1 cellular context compared by ENCODE assay signal in the genomic region with DNA sequence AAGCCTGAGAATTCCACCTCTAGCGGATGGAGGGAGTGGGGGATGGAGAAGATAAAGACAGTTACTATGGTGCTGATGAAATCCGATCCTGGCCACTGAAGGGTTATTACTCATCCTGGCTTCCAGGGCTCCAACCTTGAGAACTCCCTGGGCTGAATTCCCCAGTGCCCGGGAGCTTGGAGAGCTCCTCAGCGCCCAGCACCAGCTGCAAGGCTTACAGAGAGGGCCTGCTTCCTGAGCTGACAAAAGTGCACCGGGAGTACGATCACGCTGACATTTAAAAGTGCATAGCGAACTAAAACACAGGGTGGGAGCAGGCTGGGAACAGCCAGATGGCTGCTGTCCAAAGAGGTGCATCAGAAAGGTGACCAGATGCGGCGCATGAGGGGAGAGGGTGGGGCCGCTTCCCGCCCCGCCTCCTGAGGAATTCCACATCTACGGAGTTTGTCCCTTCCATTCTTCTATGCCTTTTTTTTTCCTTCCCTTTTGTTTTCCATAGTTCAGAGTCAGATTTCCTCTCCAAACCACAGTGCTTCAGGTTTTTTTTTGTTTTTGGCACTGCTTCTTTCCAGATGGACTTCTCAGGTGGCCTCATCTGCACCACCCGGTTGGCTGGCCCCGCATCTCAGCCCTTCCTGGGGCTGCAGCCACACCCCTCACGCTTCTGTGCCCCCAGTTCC.
TF ChIP-seq lines count a peak whose summit lies in the region.

No MANE protein-coding gene starts in this region.

TF ChIP-seq in HepG2, 621 proteins besides CTCF, POLR2A, EP300 and RAD21 (continued from another document and continues in another):
- TF ChIP-seq, protein P1, sequence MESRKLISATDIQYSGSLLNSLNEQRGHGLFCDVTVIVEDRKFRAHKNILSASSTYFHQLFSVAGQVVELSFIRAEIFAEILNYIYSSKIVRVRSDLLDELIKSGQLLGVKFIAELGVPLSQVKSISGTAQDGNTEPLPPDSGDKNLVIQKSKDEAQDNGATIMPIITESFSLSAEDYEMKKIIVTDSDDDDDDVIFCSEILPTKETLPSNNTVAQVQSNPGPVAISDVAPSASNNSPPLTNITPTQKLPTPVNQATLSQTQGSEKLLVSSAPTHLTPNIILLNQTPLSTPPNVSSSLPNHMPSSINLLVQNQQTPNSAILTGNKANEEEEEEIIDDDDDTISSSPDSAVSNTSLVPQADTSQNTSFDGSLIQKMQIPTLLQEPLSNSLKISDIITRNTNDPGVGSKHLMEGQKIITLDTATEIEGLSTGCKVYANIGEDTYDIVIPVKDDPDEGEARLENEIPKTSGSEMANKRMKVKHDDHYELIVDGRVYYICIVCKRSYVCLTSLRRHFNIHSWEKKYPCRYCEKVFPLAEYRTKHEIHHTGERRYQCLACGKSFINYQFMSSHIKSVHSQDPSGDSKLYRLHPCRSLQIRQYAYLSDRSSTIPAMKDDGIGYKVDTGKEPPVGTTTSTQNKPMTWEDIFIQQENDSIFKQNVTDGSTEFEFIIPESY (CRISPR knock-in tag; IDR thresholded peaks at IDR 0.05): no peak
- no peak for TF ChIP-seq ZNF605 (CRISPR knock-in tag; IDR thresholded peaks at IDR 0.05)
- TF ChIP-seq, protein P2, sequence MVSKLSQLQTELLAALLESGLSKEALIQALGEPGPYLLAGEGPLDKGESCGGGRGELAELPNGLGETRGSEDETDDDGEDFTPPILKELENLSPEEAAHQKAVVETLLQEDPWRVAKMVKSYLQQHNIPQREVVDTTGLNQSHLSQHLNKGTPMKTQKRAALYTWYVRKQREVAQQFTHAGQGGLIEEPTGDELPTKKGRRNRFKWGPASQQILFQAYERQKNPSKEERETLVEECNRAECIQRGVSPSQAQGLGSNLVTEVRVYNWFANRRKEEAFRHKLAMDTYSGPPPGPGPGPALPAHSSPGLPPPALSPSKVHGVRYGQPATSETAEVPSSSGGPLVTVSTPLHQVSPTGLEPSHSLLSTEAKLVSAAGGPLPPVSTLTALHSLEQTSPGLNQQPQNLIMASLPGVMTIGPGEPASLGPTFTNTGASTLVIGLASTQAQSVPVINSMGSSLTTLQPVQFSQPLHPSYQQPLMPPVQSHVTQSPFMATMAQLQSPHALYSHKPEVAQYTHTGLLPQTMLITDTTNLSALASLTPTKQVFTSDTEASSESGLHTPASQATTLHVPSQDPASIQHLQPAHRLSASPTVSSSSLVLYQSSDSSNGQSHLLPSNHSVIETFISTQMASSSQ (IDR thresholded peaks at IDR 0.05; ENCODE audit: low read depth): no peak
- TF ChIP-seq, protein P2 (CRISPR knock-in tag; IDR thresholded peaks at IDR 0.05; ENCODE audit: borderline replicate concordance): no peak
- no peak for TF ChIP-seq WIZ (CRISPR knock-in tag; IDR thresholded peaks at IDR 0.05)
- TF ChIP-seq, protein P3, sequence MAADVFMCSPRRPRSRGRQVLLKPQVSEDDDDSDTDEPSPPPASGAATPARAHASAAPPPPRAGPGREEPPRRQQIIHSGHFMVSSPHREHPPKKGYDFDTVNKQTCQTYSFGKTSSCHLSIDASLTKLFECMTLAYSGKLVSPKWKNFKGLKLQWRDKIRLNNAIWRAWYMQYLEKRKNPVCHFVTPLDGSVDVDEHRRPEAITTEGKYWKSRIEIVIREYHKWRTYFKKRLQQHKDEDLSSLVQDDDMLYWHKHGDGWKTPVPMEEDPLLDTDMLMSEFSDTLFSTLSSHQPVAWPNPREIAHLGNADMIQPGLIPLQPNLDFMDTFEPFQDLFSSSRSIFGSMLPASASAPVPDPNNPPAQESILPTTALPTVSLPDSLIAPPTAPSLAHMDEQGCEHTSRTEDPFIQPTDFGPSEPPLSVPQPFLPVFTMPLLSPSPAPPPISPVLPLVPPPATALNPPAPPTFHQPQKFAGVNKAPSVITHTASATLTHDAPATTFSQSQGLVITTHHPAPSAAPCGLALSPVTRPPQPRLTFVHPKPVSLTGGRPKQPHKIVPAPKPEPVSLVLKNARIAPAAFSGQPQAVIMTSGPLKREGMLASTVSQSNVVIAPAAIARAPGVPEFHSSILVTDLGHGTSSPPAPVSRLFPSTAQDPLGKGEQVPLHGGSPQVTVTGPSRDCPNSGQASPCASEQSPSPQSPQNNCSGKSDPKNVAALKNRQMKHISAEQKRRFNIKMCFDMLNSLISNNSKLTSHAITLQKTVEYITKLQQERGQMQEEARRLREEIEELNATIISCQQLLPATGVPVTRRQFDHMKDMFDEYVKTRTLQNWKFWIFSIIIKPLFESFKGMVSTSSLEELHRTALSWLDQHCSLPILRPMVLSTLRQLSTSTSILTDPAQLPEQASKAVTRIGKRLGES (CRISPR knock-in tag; IDR thresholded peaks at IDR 0.05; ENCODE audit: borderline replicate concordance): no peak
- TF ChIP-seq, protein P4, sequence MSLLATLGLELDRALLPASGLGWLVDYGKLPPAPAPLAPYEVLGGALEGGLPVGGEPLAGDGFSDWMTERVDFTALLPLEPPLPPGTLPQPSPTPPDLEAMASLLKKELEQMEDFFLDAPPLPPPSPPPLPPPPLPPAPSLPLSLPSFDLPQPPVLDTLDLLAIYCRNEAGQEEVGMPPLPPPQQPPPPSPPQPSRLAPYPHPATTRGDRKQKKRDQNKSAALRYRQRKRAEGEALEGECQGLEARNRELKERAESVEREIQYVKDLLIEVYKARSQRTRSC (CRISPR knock-in tag; IDR thresholded peaks at IDR 0.05; ENCODE audit: low read depth): no peak
- no peak for TF ChIP-seq KLF6 (CRISPR knock-in tag; IDR thresholded peaks at IDR 0.05)
- TF ChIP-seq, protein P5, sequence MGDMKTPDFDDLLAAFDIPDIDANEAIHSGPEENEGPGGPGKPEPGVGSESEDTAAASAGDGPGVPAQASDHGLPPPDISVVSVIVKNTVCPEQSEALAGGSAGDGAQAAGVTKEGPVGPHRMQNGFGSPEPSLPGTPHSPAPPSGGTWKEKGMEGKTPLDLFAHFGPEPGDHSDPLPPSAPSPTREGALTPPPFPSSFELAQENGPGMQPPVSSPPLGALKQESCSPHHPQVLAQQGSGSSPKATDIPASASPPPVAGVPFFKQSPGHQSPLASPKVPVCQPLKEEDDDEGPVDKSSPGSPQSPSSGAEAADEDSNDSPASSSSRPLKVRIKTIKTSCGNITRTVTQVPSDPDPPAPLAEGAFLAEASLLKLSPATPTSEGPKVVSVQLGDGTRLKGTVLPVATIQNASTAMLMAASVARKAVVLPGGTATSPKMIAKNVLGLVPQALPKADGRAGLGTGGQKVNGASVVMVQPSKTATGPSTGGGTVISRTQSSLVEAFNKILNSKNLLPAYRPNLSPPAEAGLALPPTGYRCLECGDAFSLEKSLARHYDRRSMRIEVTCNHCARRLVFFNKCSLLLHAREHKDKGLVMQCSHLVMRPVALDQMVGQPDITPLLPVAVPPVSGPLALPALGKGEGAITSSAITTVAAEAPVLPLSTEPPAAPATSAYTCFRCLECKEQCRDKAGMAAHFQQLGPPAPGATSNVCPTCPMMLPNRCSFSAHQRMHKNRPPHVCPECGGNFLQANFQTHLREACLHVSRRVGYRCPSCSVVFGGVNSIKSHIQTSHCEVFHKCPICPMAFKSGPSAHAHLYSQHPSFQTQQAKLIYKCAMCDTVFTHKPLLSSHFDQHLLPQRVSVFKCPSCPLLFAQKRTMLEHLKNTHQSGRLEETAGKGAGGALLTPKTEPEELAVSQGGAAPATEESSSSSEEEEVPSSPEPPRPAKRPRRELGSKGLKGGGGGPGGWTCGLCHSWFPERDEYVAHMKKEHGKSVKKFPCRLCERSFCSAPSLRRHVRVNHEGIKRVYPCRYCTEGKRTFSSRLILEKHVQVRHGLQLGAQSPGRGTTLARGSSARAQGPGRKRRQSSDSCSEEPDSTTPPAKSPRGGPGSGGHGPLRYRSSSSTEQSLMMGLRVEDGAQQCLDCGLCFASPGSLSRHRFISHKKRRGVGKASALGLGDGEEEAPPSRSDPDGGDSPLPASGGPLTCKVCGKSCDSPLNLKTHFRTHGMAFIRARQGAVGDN (CRISPR knock-in tag; IDR thresholded peaks at IDR 0.05): peak; percentile 46
- TF ChIP-seq, protein P6, sequence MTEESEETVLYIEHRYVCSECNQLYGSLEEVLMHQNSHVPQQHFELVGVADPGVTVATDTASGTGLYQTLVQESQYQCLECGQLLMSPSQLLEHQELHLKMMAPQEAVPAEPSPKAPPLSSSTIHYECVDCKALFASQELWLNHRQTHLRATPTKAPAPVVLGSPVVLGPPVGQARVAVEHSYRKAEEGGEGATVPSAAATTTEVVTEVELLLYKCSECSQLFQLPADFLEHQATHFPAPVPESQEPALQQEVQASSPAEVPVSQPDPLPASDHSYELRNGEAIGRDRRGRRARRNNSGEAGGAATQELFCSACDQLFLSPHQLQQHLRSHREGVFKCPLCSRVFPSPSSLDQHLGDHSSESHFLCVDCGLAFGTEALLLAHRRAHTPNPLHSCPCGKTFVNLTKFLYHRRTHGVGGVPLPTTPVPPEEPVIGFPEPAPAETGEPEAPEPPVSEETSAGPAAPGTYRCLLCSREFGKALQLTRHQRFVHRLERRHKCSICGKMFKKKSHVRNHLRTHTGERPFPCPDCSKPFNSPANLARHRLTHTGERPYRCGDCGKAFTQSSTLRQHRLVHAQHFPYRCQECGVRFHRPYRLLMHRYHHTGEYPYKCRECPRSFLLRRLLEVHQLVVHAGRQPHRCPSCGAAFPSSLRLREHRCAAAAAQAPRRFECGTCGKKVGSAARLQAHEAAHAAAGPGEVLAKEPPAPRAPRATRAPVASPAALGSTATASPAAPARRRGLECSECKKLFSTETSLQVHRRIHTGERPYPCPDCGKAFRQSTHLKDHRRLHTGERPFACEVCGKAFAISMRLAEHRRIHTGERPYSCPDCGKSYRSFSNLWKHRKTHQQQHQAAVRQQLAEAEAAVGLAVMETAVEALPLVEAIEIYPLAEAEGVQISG (CRISPR knock-in tag; IDR thresholded peaks at IDR 0.05): no peak
- TF ChIP-seq PRMT3 (CRISPR knock-in tag; IDR thresholded peaks at IDR 0.05; ENCODE audit: borderline replicate concordance, low read depth): no peak
- TF ChIP-seq ZSCAN30 (CRISPR knock-in tag; IDR thresholded peaks at IDR 0.05): no peak
- TF ChIP-seq ZNF790 (CRISPR knock-in tag; IDR thresholded peaks at IDR 0.05; ENCODE audit: borderline replicate concordance): no peak
- no peak for TF ChIP-seq ZKSCAN1 (IDR thresholded peaks at IDR 0.05; ENCODE audit: low read length)
- TF ChIP-seq FOXO1 (CRISPR knock-in tag; IDR thresholded peaks at IDR 0.05): no peak
- TF ChIP-seq, protein P7, sequence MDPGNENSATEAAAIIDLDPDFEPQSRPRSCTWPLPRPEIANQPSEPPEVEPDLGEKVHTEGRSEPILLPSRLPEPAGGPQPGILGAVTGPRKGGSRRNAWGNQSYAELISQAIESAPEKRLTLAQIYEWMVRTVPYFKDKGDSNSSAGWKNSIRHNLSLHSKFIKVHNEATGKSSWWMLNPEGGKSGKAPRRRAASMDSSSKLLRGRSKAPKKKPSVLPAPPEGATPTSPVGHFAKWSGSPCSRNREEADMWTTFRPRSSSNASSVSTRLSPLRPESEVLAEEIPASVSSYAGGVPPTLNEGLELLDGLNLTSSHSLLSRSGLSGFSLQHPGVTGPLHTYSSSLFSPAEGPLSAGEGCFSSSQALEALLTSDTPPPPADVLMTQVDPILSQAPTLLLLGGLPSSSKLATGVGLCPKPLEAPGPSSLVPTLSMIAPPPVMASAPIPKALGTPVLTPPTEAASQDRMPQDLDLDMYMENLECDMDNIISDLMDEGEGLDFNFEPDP (CRISPR knock-in tag; conservative IDR thresholded peaks at IDR 0.05): no peak
- TF ChIP-seq POLR2AphosphoS5 (IDR thresholded peaks at IDR 0.05; ENCODE audit: low read depth, low read length): no peak
- no peak for TF ChIP-seq MXI1 (IDR thresholded peaks at IDR 0.05; ENCODE audit: borderline replicate concordance, low read depth, low read length)
- TF ChIP-seq ZNF761 (CRISPR knock-in tag; conservative IDR thresholded peaks at IDR 0.05): no peak
- TF ChIP-seq RFXANK (CRISPR knock-in tag; IDR thresholded peaks at IDR 0.05): no peak
- TF ChIP-seq, protein P8, sequence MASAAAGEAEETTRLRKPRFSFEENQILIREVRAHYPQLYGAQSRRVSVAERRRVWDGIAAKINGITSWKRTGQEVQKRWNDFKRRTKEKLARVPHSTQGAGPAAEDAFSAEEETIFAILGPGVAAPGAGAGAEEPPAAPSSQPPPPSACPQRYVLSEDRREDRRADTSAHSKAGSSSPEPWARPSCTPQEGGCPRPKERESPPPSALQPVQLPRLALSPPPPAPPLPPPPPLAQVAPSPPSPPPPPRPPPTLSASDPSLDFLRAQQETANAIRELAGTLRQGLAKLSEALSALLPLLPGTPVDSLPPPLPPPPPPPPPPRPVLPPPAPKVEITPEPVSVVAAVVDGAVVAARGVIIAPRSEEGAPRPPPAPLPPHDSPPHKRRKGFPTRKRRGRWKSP (CRISPR knock-in tag; IDR thresholded peaks at IDR 0.05): no peak
- TF ChIP-seq ZSCAN22 (CRISPR knock-in tag; IDR thresholded peaks at IDR 0.05): no peak
- TF ChIP-seq NAIF1 (CRISPR knock-in tag; IDR thresholded peaks at IDR 0.05; ENCODE audit: borderline replicate concordance): no peak
- TF ChIP-seq HIVEP1 (CRISPR knock-in tag; IDR thresholded peaks at IDR 0.05): no peak
- TF ChIP-seq, protein P9, sequence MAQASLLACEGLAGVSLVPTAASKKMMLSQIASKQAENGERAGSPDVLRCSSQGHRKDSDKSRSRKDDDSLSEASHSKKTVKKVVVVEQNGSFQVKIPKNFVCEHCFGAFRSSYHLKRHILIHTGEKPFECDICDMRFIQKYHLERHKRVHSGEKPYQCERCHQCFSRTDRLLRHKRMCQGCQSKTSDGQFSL (CRISPR knock-in tag; IDR thresholded peaks at IDR 0.05): no peak
- no peak for TF ChIP-seq HES4 (CRISPR knock-in tag; IDR thresholded peaks at IDR 0.05; ENCODE audit: borderline replicate concordance)
- no peak for TF ChIP-seq PITX1 (CRISPR knock-in tag; IDR thresholded peaks at IDR 0.05)
- no peak for TF ChIP-seq RBM22 (optimal IDR thresholded peaks at IDR 0.05; ENCODE audit: low read length)
- TF ChIP-seq, protein P10, sequence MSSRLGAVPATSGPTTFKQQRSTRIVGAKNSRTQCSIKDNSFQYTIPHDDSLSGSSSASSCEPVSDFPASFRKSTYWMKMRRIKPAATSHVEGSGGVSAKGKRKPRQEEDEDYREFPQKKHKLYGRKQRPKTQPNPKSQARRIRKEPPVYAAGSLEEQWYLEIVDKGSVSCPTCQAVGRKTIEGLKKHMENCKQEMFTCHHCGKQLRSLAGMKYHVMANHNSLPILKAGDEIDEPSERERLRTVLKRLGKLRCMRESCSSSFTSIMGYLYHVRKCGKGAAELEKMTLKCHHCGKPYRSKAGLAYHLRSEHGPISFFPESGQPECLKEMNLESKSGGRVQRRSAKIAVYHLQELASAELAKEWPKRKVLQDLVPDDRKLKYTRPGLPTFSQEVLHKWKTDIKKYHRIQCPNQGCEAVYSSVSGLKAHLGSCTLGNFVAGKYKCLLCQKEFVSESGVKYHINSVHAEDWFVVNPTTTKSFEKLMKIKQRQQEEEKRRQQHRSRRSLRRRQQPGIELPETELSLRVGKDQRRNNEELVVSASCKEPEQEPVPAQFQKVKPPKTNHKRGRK (CRISPR knock-in tag; IDR thresholded peaks at IDR 0.05): peak; percentile 97
- 0 out of 2 replicates have a peak, but pooled peaks have one; percentile 20 for TF ChIP-seq ZFX (CRISPR knock-in tag; IDR thresholded peaks at IDR 0.05; ENCODE audit: low read depth)
